ENCODE assay signal across 16 cellular contexts in the genomic region with DNA sequence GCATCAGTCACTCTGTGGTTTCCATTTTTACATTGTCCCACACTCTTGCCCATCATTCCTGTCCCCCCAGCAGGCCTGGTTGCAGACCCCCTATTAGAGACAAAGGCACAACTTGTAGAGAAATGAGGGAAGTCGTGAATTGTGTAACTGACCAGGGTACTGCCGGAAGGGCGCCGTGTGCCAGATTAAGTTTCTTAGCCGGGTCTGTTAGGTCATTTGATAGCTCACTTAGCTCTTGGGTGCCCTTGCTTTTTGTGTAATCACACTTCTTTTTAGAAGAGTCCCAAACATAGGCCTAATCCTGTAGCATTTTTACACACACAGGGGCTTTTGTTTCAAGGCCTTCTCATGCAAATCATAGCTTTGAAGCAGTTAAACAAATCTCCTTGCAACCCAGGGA.
DNase-seq lines count a peak whose midpoint lies in the region; ATAC-seq and TF ChIP-seq lines count a peak whose summit lies in the region.
"Had no signal": no experiment of that assay in that cellular context is flagged by ENCODE, and none has a peak within 500 bp of the region (broad histone marks: within the 10 kb centered on the region; RNA-seq: fewer than 3 reads in every experiment).

No MANE protein-coding gene starts in this region.

- H3K4me2 ChIP-seq in GM23338 (peak overlapping the region; percentile 50), neuronal stem cell (ENCODE audit: insufficient read depth, low read length, poor library complexity, severe bottlenecking) (no peak overlapping the region)
- H3K4me2 ChIP-seq: BLaER1 had no signal

- no peaks in the 10 kb centered on the region for H3K9me3 Mint-ChIP-seq in GM23338
- H3K9me3 Mint-ChIP-seq in endothelial cell (ENCODE audit: unreplicated experiment): no peaks in the 10 kb centered on the region
- no peaks in the 10 kb centered on the region for H3K9me3 Mint-ChIP-seq in nephron
- H3K9me3 Mint-ChIP-seq: CD8-positive, alpha-beta memory T cell had no signal

- H3K4me1 Mint-ChIP-seq in GM23338 (peaks cover 26% of the 10 kb centered on the region), endothelial cell (ENCODE audit: unreplicated experiment) (peaks cover 41% of the 10 kb centered on the region), nephron (peaks cover 34% of the 10 kb centered on the region)

- H2AFZ ChIP-seq in GM23338 (no peak overlapping the region), neuronal stem cell (ENCODE audit: low read length) (no peak overlapping the region)
- H2AFZ ChIP-seq: GM23248 had no signal

- H3K9ac ChIP-seq in neuronal stem cell (ENCODE audit: low read depth, low read length, poor library complexity): no peak overlapping the region
- H3K9ac ChIP-seq: BLaER1, GM23248 had no signal

- DNase-seq in GM23338 (ENCODE audit: low spot score) (peak; percentile 44), NCI-H1048 (lab: John Stamatoyannopoulos, UW) (peak; percentile 82), endothelial cell (ENCODE audit: low spot score) (no peak), neuronal stem cell (ENCODE audit: low spot score) (no peak), COR-L47 (lab: John Stamatoyannopoulos, UW) (no peak), LoVo (ENCODE audit: low spot score) (no peak)
- DNase-seq: 8988T; AML-193; CD8-positive, alpha-beta memory T cell; DMS53; GF-D8; GM23248; H7; IMR-90 had no signal

- no peak overlapping the region for H4K8ac ChIP-seq in neuronal stem cell (ENCODE audit: low read depth, low read length)

- H3K79me2 ChIP-seq in GM23338 (replicated peaks; ENCODE audit: insufficient read depth): no peaks in the 10 kb centered on the region

- no peaks in the 10 kb centered on the region for H3K36me3 ChIP-seq in GM23338 (ENCODE audit: insufficient read depth)
- H3K36me3 ChIP-seq in neuronal stem cell (replicated peaks in 1 of 2; ENCODE audit: control insufficient read depth in 2 of 2, insufficient read depth in 2 of 2, low read length in 2 of 2): no peaks in the 10 kb centered on the region
- H3K36me3 ChIP-seq: BLaER1 had no signal

- no peak overlapping the region for H3K23ac ChIP-seq in neuronal stem cell (ENCODE audit: low read depth, low read length, poor library complexity)

- H3K4me1 ChIP-seq in GM23338 (ENCODE audit: insufficient read depth): peaks cover 18% of the 10 kb centered on the region
- H3K4me1 ChIP-seq in neuronal stem cell (ENCODE audit: control insufficient read depth in 2 of 2, insufficient read depth in 1 of 2, low read depth in 1 of 2, low read length in 2 of 2): peaks cover 0 to 8% of the 10 kb centered on the region in 2 donors
- H3K4me1 ChIP-seq: BLaER1 had no signal

- H3K4me3 ChIP-seq in GM23338 (no peak overlapping the region), neuronal stem cell (ENCODE audit: low read length in 2 of 2) (no peak overlapping the region)
- H3K4me3 ChIP-seq: BLaER1, GM23248 had no signal

- H3K27ac Mint-ChIP-seq in GM23338 (no peak overlapping the region), endothelial cell (ENCODE audit: unreplicated experiment) (peak overlapping the region; percentile 34), nephron (peak overlapping the region in 2 of 3 experiments; percentile 37 to 82)

- no peak overlapping the region for H2AK5ac ChIP-seq in neuronal stem cell (ENCODE audit: low read depth, low read length)

- no peaks in the 10 kb centered on the region for H3K36me3 Mint-ChIP-seq in GM23338 (ENCODE audit: low read depth)
- no peaks in the 10 kb centered on the region for H3K36me3 Mint-ChIP-seq in endothelial cell (ENCODE audit: low read depth, unreplicated experiment)
- H3K36me3 Mint-ChIP-seq in nephron (ENCODE audit: low read depth): no peaks in the 10 kb centered on the region

- H3K27me3 ChIP-seq in GM23338 (ENCODE audit: insufficient read depth) (peaks cover 43% of the 10 kb centered on the region), neuronal stem cell (ENCODE audit: control insufficient read depth in 3 of 3, insufficient read depth in 3 of 3, low read depth in 1 of 3, low read length in 3 of 3) (no peaks in the 10 kb centered on the region)
- H3K27me3 ChIP-seq: BLaER1 had no signal

- peaks cover 4% of the 10 kb centered on the region; the same call in 1 of the 2 replicates for H3K9me2 ChIP-seq in GM23338 (ENCODE audit: insufficient read depth)

- H3K9me3 ChIP-seq in neuronal stem cell (replicated peaks in 1 of 2; ENCODE audit: control insufficient read depth in 2 of 2, insufficient read depth in 1 of 2, low read depth in 1 of 2, low read length in 2 of 2): no peaks in the 10 kb centered on the region
- H3K9me3 ChIP-seq: BLaER1 had no signal

- H3K79me1 ChIP-seq in neuronal stem cell (ENCODE audit: low read depth, low read length): no peaks in the 10 kb centered on the region

- H3K27ac ChIP-seq in GM23338 (ENCODE audit: low read depth) (no peak overlapping the region), neuronal stem cell (replicated peaks; ENCODE audit: low read length) (no peak overlapping the region)
- H3K27ac ChIP-seq: BLaER1, GM23248 had no signal

- H3K18ac ChIP-seq in neuronal stem cell (ENCODE audit: low read length): no peak overlapping the region

- WGBS in neuronal stem cell (ENCODE audit: extremely low coverage in 2 of 2, insufficient read length in 2 of 2, insufficient replicate concordance in 1 of 2), 2 donors: no CpG with 5 or more reads among the region's 5 CpGs

- H2BK15ac ChIP-seq in neuronal stem cell (ENCODE audit: low read length): no peak overlapping the region

- H3K4me3 Mint-ChIP-seq in GM23338: no peak overlapping the region; the same call in 2 of the 3 replicates
- H3K4me3 Mint-ChIP-seq in endothelial cell (ENCODE audit: unreplicated experiment): no peak overlapping the region
- no peak overlapping the region for H3K4me3 Mint-ChIP-seq in nephron
- H3K4me3 Mint-ChIP-seq: CD8-positive, alpha-beta memory T cell had no signal

- no peak overlapping the region for H2BK12ac ChIP-seq in neuronal stem cell (ENCODE audit: low read length)

- no peak overlapping the region for H3K14ac ChIP-seq in neuronal stem cell (ENCODE audit: low read length)

- no peak overlapping the region for H2BK5ac ChIP-seq in neuronal stem cell (ENCODE audit: low read length)

- no peak overlapping the region for H4K91ac ChIP-seq in neuronal stem cell (ENCODE audit: low read depth, low read length, poor library complexity)

- no peak overlapping the region for H3K4ac ChIP-seq in neuronal stem cell (ENCODE audit: low read length)

- TF ChIP-seq CTCF in GM23338 (conservative IDR thresholded peaks at IDR 0.05; ENCODE audit: low read depth in 2 of 2): no peak
- no peak for TF ChIP-seq CTCF in endothelial cell (IDR thresholded peaks at IDR 0.05; ENCODE audit: unreplicated experiment)
- no peak for TF ChIP-seq CTCF in nephron (IDR thresholded peaks at IDR 0.05; ENCODE audit: unreplicated experiment in 3 of 3)

- no peaks in the 10 kb centered on the region for H4K20me1 ChIP-seq in GM23338 (replicated peaks; ENCODE audit: insufficient read depth)
- H4K20me1 ChIP-seq: BLaER1 had no signal

- ATAC-seq in GM23338: peak; percentile 60

- no peaks in the 10 kb centered on the region for H3F3A ChIP-seq in GM23338 (replicated peaks; ENCODE audit: low read depth)

- H3K27me3 Mint-ChIP-seq in GM23338 (ENCODE audit: insufficient read depth, low read depth, poor library complexity): peaks cover 28% of the 10 kb centered on the region
- H3K27me3 Mint-ChIP-seq in endothelial cell (ENCODE audit: unreplicated experiment): peaks cover 5% of the 10 kb centered on the region
- H3K27me3 Mint-ChIP-seq in nephron (ENCODE audit: low read depth): peaks cover 11% of the 10 kb centered on the region
- H3K27me3 Mint-ChIP-seq: CD8-positive, alpha-beta memory T cell had no signal

- H2BK120ac ChIP-seq in neuronal stem cell (ENCODE audit: low read depth, low read length): no peak overlapping the region

Comparison
In these comparisons a context has a peak if more than half of its experiments do, and no peak if none do; other contexts are left out.
1. DNase-seq: peak in GM23338 (single experiment) and NCI-H1048 (single experiment); none in endothelial cell (single experiment), neuronal stem cell (single experiment), COR-L47 (single experiment) and LoVo (single experiment).